Comparison of ENCODE assay signal across 1 cellular context in the genomic region with DNA sequence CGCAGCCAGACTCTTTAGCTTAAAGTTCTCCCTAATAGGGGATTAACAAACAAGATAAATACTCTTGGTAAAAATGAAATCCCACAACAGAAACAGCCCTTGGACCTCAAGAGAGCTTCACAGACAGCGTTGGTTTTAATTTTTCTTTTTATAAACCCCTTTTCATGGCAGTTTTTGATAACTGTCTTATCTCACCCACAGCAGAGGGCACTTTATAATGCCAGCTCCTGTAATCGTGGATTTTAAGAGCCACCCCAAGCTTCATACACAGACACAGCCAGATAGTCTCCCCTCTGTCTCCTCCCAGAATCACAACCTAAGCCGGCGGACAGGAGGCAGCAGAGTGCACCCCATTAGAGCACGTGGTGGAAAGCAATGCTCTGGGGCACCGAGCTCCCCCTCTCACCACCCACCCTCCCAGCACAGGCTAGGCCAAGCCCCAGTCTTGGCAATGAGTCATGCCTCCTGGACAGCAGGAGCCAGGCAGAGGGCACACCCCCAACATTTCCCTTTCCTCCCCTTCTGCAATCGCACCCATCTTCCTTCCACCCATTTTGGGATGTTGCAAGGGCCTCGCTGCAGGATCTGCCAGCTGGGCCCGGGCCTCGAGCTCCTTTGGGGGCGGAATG.
A peak's percentile ranks its signal among the peaks of the same experiment; 100 is the strongest.
TF ChIP-seq lines count a peak whose summit lies in the region.

No MANE protein-coding gene starts in this region.

TF ChIP-seq in HepG2, 621 proteins besides CTCF, POLR2A, EP300 and RAD21 (continued from another document and continues in another):
- TF ChIP-seq, protein P1, sequence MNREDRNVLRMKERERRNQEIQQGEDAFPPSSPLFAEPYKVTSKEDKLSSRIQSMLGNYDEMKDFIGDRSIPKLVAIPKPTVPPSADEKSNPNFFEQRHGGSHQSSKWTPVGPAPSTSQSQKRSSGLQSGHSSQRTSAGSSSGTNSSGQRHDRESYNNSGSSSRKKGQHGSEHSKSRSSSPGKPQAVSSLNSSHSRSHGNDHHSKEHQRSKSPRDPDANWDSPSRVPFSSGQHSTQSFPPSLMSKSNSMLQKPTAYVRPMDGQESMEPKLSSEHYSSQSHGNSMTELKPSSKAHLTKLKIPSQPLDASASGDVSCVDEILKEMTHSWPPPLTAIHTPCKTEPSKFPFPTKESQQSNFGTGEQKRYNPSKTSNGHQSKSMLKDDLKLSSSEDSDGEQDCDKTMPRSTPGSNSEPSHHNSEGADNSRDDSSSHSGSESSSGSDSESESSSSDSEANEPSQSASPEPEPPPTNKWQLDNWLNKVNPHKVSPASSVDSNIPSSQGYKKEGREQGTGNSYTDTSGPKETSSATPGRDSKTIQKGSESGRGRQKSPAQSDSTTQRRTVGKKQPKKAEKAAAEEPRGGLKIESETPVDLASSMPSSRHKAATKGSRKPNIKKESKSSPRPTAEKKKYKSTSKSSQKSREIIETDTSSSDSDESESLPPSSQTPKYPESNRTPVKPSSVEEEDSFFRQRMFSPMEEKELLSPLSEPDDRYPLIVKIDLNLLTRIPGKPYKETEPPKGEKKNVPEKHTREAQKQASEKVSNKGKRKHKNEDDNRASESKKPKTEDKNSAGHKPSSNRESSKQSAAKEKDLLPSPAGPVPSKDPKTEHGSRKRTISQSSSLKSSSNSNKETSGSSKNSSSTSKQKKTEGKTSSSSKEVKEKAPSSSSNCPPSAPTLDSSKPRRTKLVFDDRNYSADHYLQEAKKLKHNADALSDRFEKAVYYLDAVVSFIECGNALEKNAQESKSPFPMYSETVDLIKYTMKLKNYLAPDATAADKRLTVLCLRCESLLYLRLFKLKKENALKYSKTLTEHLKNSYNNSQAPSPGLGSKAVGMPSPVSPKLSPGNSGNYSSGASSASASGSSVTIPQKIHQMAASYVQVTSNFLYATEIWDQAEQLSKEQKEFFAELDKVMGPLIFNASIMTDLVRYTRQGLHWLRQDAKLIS (CRISPR knock-in tag; IDR thresholded peaks at IDR 0.05) = peak; percentile 45; the same call in 1 of the 2 replicates
- peak; percentile 61; the same call in 1 of the 2 replicates for TF ChIP-seq HDAC1 (CRISPR knock-in tag; IDR thresholded peaks at IDR 0.05)
- TF ChIP-seq SMAD3 (CRISPR knock-in tag; IDR thresholded peaks at IDR 0.05) = peak; percentile 62; the same call in 1 of the 2 replicates
- TF ChIP-seq FOSL1 (CRISPR knock-in tag; IDR thresholded peaks at IDR 0.05; ENCODE audit: borderline replicate concordance) = peak; percentile 61; the same call in 1 of the 2 replicates
- TF ChIP-seq ZNF598 (CRISPR knock-in tag; IDR thresholded peaks at IDR 0.05; ENCODE audit: borderline replicate concordance) = no peak
- TF ChIP-seq PAWR (CRISPR knock-in tag; IDR thresholded peaks at IDR 0.05; ENCODE audit: borderline replicate concordance) = no peak
- TF ChIP-seq NFYB (CRISPR knock-in tag; IDR thresholded peaks at IDR 0.05) = 0 out of 2 replicates have a peak, but pooled peaks have one; percentile 11
- peak; percentile 31; the same call in 1 of the 2 replicates for TF ChIP-seq RELA (CRISPR knock-in tag; IDR thresholded peaks at IDR 0.05)
- TF ChIP-seq FOXP1 (IDR thresholded peaks at IDR 0.05) = no peak
- peak; percentile 26; the same call in 1 of the 2 replicates for TF ChIP-seq FOXP1 (CRISPR knock-in tag; IDR thresholded peaks at IDR 0.05)
- TF ChIP-seq RARA (CRISPR knock-in tag; IDR thresholded peaks at IDR 0.05) = peak; percentile 39
- TF ChIP-seq HES4 (CRISPR knock-in tag; IDR thresholded peaks at IDR 0.05; ENCODE audit: borderline replicate concordance) = no peak
- TF ChIP-seq, protein P2, sequence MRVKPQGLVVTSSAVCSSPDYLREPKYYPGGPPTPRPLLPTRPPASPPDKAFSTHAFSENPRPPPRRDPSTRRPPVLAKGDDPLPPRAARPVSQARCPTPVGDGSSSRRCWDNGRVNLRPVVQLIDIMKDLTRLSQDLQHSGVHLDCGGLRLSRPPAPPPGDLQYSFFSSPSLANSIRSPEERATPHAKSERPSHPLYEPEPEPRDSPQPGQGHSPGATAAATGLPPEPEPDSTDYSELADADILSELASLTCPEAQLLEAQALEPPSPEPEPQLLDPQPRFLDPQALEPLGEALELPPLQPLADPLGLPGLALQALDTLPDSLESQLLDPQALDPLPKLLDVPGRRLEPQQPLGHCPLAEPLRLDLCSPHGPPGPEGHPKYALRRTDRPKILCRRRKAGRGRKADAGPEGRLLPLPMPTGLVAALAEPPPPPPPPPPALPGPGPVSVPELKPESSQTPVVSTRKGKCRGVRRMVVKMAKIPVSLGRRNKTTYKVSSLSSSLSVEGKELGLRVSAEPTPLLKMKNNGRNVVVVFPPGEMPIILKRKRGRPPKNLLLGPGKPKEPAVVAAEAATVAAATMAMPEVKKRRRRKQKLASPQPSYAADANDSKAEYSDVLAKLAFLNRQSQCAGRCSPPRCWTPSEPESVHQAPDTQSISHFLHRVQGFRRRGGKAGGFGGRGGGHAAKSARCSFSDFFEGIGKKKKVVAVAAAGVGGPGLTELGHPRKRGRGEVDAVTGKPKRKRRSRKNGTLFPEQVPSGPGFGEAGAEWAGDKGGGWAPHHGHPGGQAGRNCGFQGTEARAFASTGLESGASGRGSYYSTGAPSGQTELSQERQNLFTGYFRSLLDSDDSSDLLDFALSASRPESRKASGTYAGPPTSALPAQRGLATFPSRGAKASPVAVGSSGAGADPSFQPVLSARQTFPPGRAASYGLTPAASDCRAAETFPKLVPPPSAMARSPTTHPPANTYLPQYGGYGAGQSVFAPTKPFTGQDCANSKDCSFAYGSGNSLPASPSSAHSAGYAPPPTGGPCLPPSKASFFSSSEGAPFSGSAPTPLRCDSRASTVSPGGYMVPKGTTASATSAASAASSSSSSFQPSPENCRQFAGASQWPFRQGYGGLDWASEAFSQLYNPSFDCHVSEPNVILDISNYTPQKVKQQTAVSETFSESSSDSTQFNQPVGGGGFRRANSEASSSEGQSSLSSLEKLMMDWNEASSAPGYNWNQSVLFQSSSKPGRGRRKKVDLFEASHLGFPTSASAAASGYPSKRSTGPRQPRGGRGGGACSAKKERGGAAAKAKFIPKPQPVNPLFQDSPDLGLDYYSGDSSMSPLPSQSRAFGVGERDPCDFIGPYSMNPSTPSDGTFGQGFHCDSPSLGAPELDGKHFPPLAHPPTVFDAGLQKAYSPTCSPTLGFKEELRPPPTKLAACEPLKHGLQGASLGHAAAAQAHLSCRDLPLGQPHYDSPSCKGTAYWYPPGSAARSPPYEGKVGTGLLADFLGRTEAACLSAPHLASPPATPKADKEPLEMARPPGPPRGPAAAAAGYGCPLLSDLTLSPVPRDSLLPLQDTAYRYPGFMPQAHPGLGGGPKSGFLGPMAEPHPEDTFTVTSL (CRISPR knock-in tag; IDR thresholded peaks at IDR 0.05; ENCODE audit: borderline replicate concordance) = peak; percentile 10; the same call in 1 of the 2 replicates
- peak; percentile 54; the same call in 1 of the 2 replicates for TF ChIP-seq ZNF121 (CRISPR knock-in tag; IDR thresholded peaks at IDR 0.05)
- TF ChIP-seq KLF11 (CRISPR knock-in tag; IDR thresholded peaks at IDR 0.05) = peak; percentile 91; the same call in 1 of the 2 replicates
- TF ChIP-seq XRCC5 (optimal IDR thresholded peaks at IDR 0.05; ENCODE audit: low read length) = peak; percentile 38
- peak; percentile 83 for TF ChIP-seq ZNF335 (CRISPR knock-in tag; IDR thresholded peaks at IDR 0.05)
- TF ChIP-seq ZBTB37 (CRISPR knock-in tag; IDR thresholded peaks at IDR 0.05) = no peak; the same call in 1 of the 2 replicates
- peak; percentile 81 for TF ChIP-seq JUN (CRISPR knock-in tag; IDR thresholded peaks at IDR 0.05)
- TF ChIP-seq, protein P3, sequence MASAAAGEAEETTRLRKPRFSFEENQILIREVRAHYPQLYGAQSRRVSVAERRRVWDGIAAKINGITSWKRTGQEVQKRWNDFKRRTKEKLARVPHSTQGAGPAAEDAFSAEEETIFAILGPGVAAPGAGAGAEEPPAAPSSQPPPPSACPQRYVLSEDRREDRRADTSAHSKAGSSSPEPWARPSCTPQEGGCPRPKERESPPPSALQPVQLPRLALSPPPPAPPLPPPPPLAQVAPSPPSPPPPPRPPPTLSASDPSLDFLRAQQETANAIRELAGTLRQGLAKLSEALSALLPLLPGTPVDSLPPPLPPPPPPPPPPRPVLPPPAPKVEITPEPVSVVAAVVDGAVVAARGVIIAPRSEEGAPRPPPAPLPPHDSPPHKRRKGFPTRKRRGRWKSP (CRISPR knock-in tag; IDR thresholded peaks at IDR 0.05) = 0 out of 2 replicates have a peak, but pooled peaks have one; percentile 21
- TF ChIP-seq, protein P4, sequence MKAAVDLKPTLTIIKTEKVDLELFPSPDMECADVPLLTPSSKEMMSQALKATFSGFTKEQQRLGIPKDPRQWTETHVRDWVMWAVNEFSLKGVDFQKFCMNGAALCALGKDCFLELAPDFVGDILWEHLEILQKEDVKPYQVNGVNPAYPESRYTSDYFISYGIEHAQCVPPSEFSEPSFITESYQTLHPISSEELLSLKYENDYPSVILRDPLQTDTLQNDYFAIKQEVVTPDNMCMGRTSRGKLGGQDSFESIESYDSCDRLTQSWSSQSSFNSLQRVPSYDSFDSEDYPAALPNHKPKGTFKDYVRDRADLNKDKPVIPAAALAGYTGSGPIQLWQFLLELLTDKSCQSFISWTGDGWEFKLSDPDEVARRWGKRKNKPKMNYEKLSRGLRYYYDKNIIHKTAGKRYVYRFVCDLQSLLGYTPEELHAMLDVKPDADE (CRISPR knock-in tag; IDR thresholded peaks at IDR 0.05) = no peak
- no peak for TF ChIP-seq ZBTB40 (IDR thresholded peaks at IDR 0.05)
- peak; percentile 47; the same call in 1 of the 2 replicates for TF ChIP-seq ZBTB40 (CRISPR knock-in tag; IDR thresholded peaks at IDR 0.05)
- TF ChIP-seq, protein P5, sequence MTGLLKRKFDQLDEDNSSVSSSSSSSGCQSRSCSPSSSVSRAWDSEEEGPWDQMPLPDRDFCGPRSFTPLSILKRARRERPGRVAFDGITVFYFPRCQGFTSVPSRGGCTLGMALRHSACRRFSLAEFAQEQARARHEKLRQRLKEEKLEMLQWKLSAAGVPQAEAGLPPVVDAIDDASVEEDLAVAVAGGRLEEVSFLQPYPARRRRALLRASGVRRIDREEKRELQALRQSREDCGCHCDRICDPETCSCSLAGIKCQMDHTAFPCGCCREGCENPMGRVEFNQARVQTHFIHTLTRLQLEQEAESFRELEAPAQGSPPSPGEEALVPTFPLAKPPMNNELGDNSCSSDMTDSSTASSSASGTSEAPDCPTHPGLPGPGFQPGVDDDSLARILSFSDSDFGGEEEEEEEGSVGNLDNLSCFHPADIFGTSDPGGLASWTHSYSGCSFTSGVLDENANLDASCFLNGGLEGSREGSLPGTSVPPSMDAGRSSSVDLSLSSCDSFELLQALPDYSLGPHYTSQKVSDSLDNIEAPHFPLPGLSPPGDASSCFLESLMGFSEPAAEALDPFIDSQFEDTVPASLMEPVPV (CRISPR knock-in tag; IDR thresholded peaks at IDR 0.05) = peak; percentile 75; the same call in 1 of the 2 replicates
- peak; percentile 55; the same call in 1 of the 2 replicates for TF ChIP-seq ZNF788 (CRISPR knock-in tag; IDR thresholded peaks at IDR 0.05; ENCODE audit: borderline replicate concordance)
